18 cellular contexts compared by ENCODE assay signal in genomic region chr10:13376297-13376696, GRCh38. TPM values are rescaled to one million over a fixed set of nuclear protein-coding genes. Genes with fewer than 3 reads are reported as not detected.
A peak's percentile ranks its signal among the peaks of the same experiment; 100 is the strongest.
DNase-seq lines count a peak whose midpoint lies in the region; ATAC-seq, FAIRE-seq and TF ChIP-seq lines count a peak whose summit lies in the region.
"Had no signal": no experiment of that assay in that cellular context is flagged by ENCODE, and none has a peak within 500 bp of the region (broad histone marks: within the 10 kb centered on the region; RNA-seq: fewer than 3 reads in every experiment).

No MANE protein-coding gene starts in this region.

- H3K4me1 ChIP-seq in Caco-2 = peaks cover 11% of the 10 kb centered on the region
- H3K4me1 ChIP-seq in GM23338 (ENCODE audit: insufficient read depth) = no peaks in the 10 kb centered on the region
- H3K4me1 ChIP-seq in K562 (replicated peaks in 1 of 2; ENCODE audit: control insufficient read depth in 2 of 2, insufficient read depth in 2 of 2, low read length in 2 of 2) = peaks cover 0 to 4% of the 10 kb centered on the region in 2 experiments; a peak in 2 of 5 replicates
- no peaks in the 10 kb centered on the region for H3K4me1 ChIP-seq in parathyroid adenoma
- H3K4me1 ChIP-seq: BE2C, HAP-1 had no signal

- no peaks in the 10 kb centered on the region for H3K27me3 Mint-ChIP-seq in Caco-2 (ENCODE audit: insufficient read depth, unreplicated experiment)
- H3K27me3 Mint-ChIP-seq in GM23338 (ENCODE audit: insufficient read depth, low read depth, poor library complexity) = peaks cover 2% of the 10 kb centered on the region
- peaks cover 9% of the 10 kb centered on the region for H3K27me3 Mint-ChIP-seq in activated CD4-positive, alpha-beta T cell treated with anti-CD3 and anti-CD28 coated beads, Interleukin-2, amount 10 ng/mL, durations not matched to agents 24 days and 14 days

- TF ChIP-seq RAD21 in K562 (CRISPR knock-in tag; conservative IDR thresholded peaks at IDR 0.05 in 1 of 2, IDR thresholded peaks at IDR 0.05 in 1 of 2) = no peak

- no peaks in the 10 kb centered on the region for H3K9me2 ChIP-seq in GM23338 (ENCODE audit: insufficient read depth)

- H2AFZ ChIP-seq in GM23338 (peak overlapping the region; percentile 88), K562 (ENCODE audit: low read depth, low read length) (0 out of 2 replicates have a peak overlapping the region, but pooled peaks have one; percentile 3), parathyroid adenoma (peak overlapping the region; percentile 27)

- H3K4me1 Mint-ChIP-seq in Caco-2 (ENCODE audit: low read depth, unreplicated experiment) = peaks cover 22% of the 10 kb centered on the region
- peaks cover 2% of the 10 kb centered on the region; the same call in 1 of the 3 replicates for H3K4me1 Mint-ChIP-seq in GM23338
- no peaks in the 10 kb centered on the region for H3K4me1 Mint-ChIP-seq in activated CD4-positive, alpha-beta T cell treated with anti-CD3 and anti-CD28 coated beads, Interleukin-2, amount 10 ng/mL, durations not matched to agents 24 days and 14 days

- POLR2A ChIA-PET in Caco-2 (lab: Charles Lee) = interaction anchor here (0.5 to 1.3 kb wide), 4 partner anchors 11 to 76 kb away, joined by 3 to 4 read pairs (median 3); partner anchors contain the start of gene PHYH
- POLR2A ChIA-PET in K562 (lab: Yijun Ruan, JAX) = interaction anchor here (0.6 to 1.2 kb wide), 6 partner anchors 9 to 401 kb away, joined by 3 to 5 read pairs (median 4); no protein-coding TSS in a partner anchor

- H3F3A ChIP-seq in GM23338 (replicated peaks; ENCODE audit: low read depth) = 0 out of 2 replicates have a peak, but pooled peaks cover 7% of the 10 kb centered on the region

- TF ChIP-seq EP300 in K562 (IDR thresholded peaks at IDR 0.05; ENCODE audit: low read length) = no peak

- no peaks in the 10 kb centered on the region for H3K36me3 ChIP-seq in Caco-2 (ENCODE audit: control insufficient read depth, insufficient read depth, low read length)
- no peaks in the 10 kb centered on the region for H3K36me3 ChIP-seq in GM23338 (ENCODE audit: insufficient read depth)
- no peaks in the 10 kb centered on the region for H3K36me3 ChIP-seq in K562 (ENCODE audit: control insufficient read depth, insufficient read depth, low read length)
- H3K36me3 ChIP-seq in parathyroid adenoma (ENCODE audit: control insufficient read depth, insufficient read depth, low read length) = no peaks in the 10 kb centered on the region
- H3K36me3 ChIP-seq: BE2C, HAP-1 had no signal

- H3K27me3 ChIP-seq in Caco-2 (replicated peaks; ENCODE audit: control insufficient read depth, insufficient read depth, low read length) (no peaks in the 10 kb centered on the region), GM23338 (ENCODE audit: insufficient read depth) (no peaks in the 10 kb centered on the region), K562 (ENCODE audit: control insufficient read depth in 2 of 2, insufficient read depth in 2 of 2, low read length in 2 of 2) (no peaks in the 10 kb centered on the region), parathyroid adenoma (ENCODE audit: control insufficient read depth, insufficient read depth, low read length) (no peaks in the 10 kb centered on the region)
- H3K27me3 ChIP-seq: BE2C had no signal

- H3K9me1 ChIP-seq in K562 (ENCODE audit: control insufficient read depth, insufficient read depth, low read length) = peaks cover 3% of the 10 kb centered on the region

- WGBS in K562 (ENCODE audit: insufficient coverage, low coverage, missing lambda C conversion rate) = 20% methylated on average over 5 of the region's 6 CpGs

- H3K4me2 ChIP-seq in GM23338 = no peak overlapping the region
- H3K4me2 ChIP-seq in K562 (ENCODE audit: insufficient read depth, low read length) = no peak overlapping the region
- H3K4me2 ChIP-seq in parathyroid adenoma (ENCODE audit: low read length) = no peak overlapping the region

- H3K9ac ChIP-seq in K562 (ENCODE audit: insufficient read depth in 1 of 2, low read depth in 2 of 2, low read length in 2 of 2) (no peak overlapping the region), parathyroid adenoma (no peak overlapping the region)

- H3K9me3 Mint-ChIP-seq in Caco-2 (ENCODE audit: unreplicated experiment) (no peaks in the 10 kb centered on the region), GM23338 (no peaks in the 10 kb centered on the region)
- no peaks in the 10 kb centered on the region for H3K9me3 Mint-ChIP-seq in activated CD4-positive, alpha-beta T cell treated with anti-CD3 and anti-CD28 coated beads, Interleukin-2, amount 10 ng/mL, durations not matched to agents 24 days and 14 days
- H3K9me3 Mint-ChIP-seq: CD8-positive, alpha-beta memory T cell had no signal

- peak overlapping the region; percentile 55 for H3K4me3 Mint-ChIP-seq in Caco-2 (ENCODE audit: unreplicated experiment)
- H3K4me3 Mint-ChIP-seq in GM23338 = no peak overlapping the region
- H3K4me3 Mint-ChIP-seq in activated CD4-positive, alpha-beta T cell treated with anti-CD3 and anti-CD28 coated beads, Interleukin-2, amount 10 ng/mL, durations not matched to agents 24 days and 14 days = no peak overlapping the region
- H3K4me3 Mint-ChIP-seq: CD4-positive, CD25-positive, alpha-beta regulatory T cell; CD8-positive, alpha-beta memory T cell had no signal

- TF ChIP-seq CTCF in Caco-2 (IDR thresholded peaks at IDR 0.05; ENCODE audit: insufficient read depth in 1 of 2, low read depth in 1 of 2, low read length in 1 of 2, severe bottlenecking in 1 of 2, unreplicated experiment in 1 of 2) (no peak), GM23338 (conservative IDR thresholded peaks at IDR 0.05; ENCODE audit: low read depth in 2 of 2) (no peak), K562 (IDR thresholded peaks at IDR 0.05 in 2 of 3, conservative IDR thresholded peaks at IDR 0.05 in 1 of 3; ENCODE audit: insufficient read depth in 2 of 3, low read depth in 1 of 3, low read length in 3 of 3) (no peak), parathyroid adenoma (IDR thresholded peaks at IDR 0.05) (no peak)

- no peak for TF ChIP-seq POLR2A in K562 (conservative IDR thresholded peaks at IDR 0.05)

- CTCF ChIA-PET in Caco-2 (lab: Charles Lee) (interaction anchor here (0.5 to 2.5 kb wide), 10 partner anchors 9 to 360 kb away, joined by 3 to 35 read pairs (median 5); no protein-coding TSS in a partner anchor), K562 (lab: Yijun Ruan, JAX; ENCODE audit: low intra/inter-chr PET ratio) (no interaction called here)

- no peaks in the 10 kb centered on the region for H3K79me2 ChIP-seq in GM23338 (replicated peaks; ENCODE audit: insufficient read depth)
- H3K79me2 ChIP-seq in K562 (ENCODE audit: control insufficient read depth, insufficient read depth, low read length) = no peaks in the 10 kb centered on the region
- no peaks in the 10 kb centered on the region for H3K79me2 ChIP-seq in parathyroid adenoma

- peak overlapping the region; percentile 58 for H3K27ac Mint-ChIP-seq in Caco-2 (ENCODE audit: unreplicated experiment)
- H3K27ac Mint-ChIP-seq in GM23338 = no peak overlapping the region
- no peak overlapping the region for H3K27ac Mint-ChIP-seq in activated CD4-positive, alpha-beta T cell treated with anti-CD3 and anti-CD28 coated beads, Interleukin-2, amount 10 ng/mL, durations not matched to agents 24 days and 14 days
- H3K27ac Mint-ChIP-seq: CD4-positive, CD25-positive, alpha-beta regulatory T cell had no signal

- H4K20me1 ChIP-seq in GM23338 (replicated peaks; ENCODE audit: insufficient read depth) (no peaks in the 10 kb centered on the region), K562 (replicated peaks; ENCODE audit: control insufficient read depth, insufficient read depth, low read length) (no peaks in the 10 kb centered on the region)

- FAIRE-seq in K562 (lab: Jason Lieb, UNC) = no peak
- FAIRE-seq: A204.1, D721Med, G401.6, GM12891 had no signal

- ATAC-seq in GM23338 (no peak), K562 (no peak), HG03469 (IDR thresholded peaks at IDR 0.05; ENCODE audit: unreplicated experiment) (no peak)

- BruUV-seq in Caco-2 (replicated peaks; lab: Mats Ljungman, UMichigan) = no TSS peak
- no TSS peak for BruUV-seq in K562 (replicated peaks; lab: Mats Ljungman, UMichigan)

- no peaks in the 10 kb centered on the region for H3K9me3 ChIP-seq in Caco-2
- no peaks in the 10 kb centered on the region; the same call in 1 of the 2 replicates for H3K9me3 ChIP-seq in K562 (replicated peaks; ENCODE audit: control insufficient read depth, insufficient read depth, low read depth, low read length)
- no peaks in the 10 kb centered on the region for H3K9me3 ChIP-seq in parathyroid adenoma (ENCODE audit: control insufficient read depth, low read length)
- H3K9me3 ChIP-seq: BE2C, HAP-1 had no signal

- intact Hi-C loops in Caco-2 (cut with micrococcal nuclease; ENCODE audit: unreplicated experiment) (no loop called here), K562 (cut with micrococcal nuclease) (no loop called here)
- intact Hi-C loops in activated CD4-positive, alpha-beta T cell treated with anti-CD3 and anti-CD28 coated beads, Interleukin-2, amount 10 ng/mL, durations not matched to agents 24 days and 14 days (cut with micrococcal nuclease) = no loop called here

- H3K27ac ChIP-seq in GM23338 (ENCODE audit: low read depth) (no peak overlapping the region), K562 (ENCODE audit: extremely low read depth, low read depth, low read length) (no peak overlapping the region), parathyroid adenoma (no peak overlapping the region)

- in situ Hi-C loops in K562 (cut with MboI) = loop anchor here (10.0 kb wide), 1 partner anchor 139 kb away; no protein-coding TSS in a partner anchor

- peak; percentile 52 to 62 for DNase-seq in Caco-2
- DNase-seq in GM23338 (ENCODE audit: low spot score) = no peak
- no peak for DNase-seq in K562 (ENCODE audit: extremely low read depth in 1 of 4, low spot score in 3 of 4)
- DNase-seq in activated CD8-positive, alpha-beta memory T cell treated with anti-CD3 and anti-CD28 coated beads, Interleukin-2, amount 50 U/mL, for 48 hours = no peak
- DNase-seq in activated CD4-positive, alpha-beta T cell treated with anti-CD3 and anti-CD28 coated beads, Interleukin-2, amount 10 ng/mL, durations not matched to agents 24 days and 14 days = no peak
- DNase-seq: ACHN; BE2C; C1 segment of cervical spinal cord; CD4-positive, CD25-positive, alpha-beta regulatory T cell; CD8-positive, alpha-beta memory T cell; COR-L47 had no signal

- H3K36me3 Mint-ChIP-seq in Caco-2 (ENCODE audit: insufficient read depth, unreplicated experiment) (no peaks in the 10 kb centered on the region), GM23338 (ENCODE audit: low read depth) (no peaks in the 10 kb centered on the region)
- no peaks in the 10 kb centered on the region for H3K36me3 Mint-ChIP-seq in activated CD4-positive, alpha-beta T cell treated with anti-CD3 and anti-CD28 coated beads, Interleukin-2, amount 10 ng/mL, durations not matched to agents 24 days and 14 days (ENCODE audit: low read depth)
- H3K36me3 Mint-ChIP-seq: CD4-positive, CD25-positive, alpha-beta regulatory T cell; CD8-positive, alpha-beta memory T cell had no signal

- H3K4me3 ChIP-seq in Caco-2 (ENCODE audit: low read depth, low read length) = no peak overlapping the region
- H3K4me3 ChIP-seq in GM23338 = no peak overlapping the region
- no peak overlapping the region for H3K4me3 ChIP-seq in K562
- no peak overlapping the region for H3K4me3 ChIP-seq in parathyroid adenoma (ENCODE audit: low read depth, low read length)
- H3K4me3 ChIP-seq: HAP-1 had no signal

RNA-seq across cellular contexts. Expression of gene SEPHS1, which starts 28.2 kb away (rescaled TPM):
- 129 and 139 TPM in 2 replicates for total RNA-seq in Caco-2 (2022)
- total RNA-seq in GM23338 (2014; rRNA removed; shearing (Covaris generic)) = 609 and 662 TPM in 2 replicates
- polyA plus RNA-seq in GM23338 (2016; fragmentation: Nextera tagmentation; extraction: Ambion mirVana) = 260 and 274 TPM in 2 replicates
- 23.7 and 27.5 TPM in 2 replicates for total RNA-seq in K562 (2011; cell fraction: chromatin; rRNA removed; ENCODE audit: low replicate concordance)
- total RNA-seq in K562 (2011; cell fraction: nucleolus; rRNA removed) = 15.1 and 22.0 TPM in 2 replicates
- 25.2 and 36.9 TPM in 2 replicates for total RNA-seq in K562 (2011; cell fraction: nucleoplasm; rRNA removed)
- 35.5 and 35.7 TPM in 2 replicates for total RNA-seq in K562 (2014; rRNA removed)
- total RNA-seq in K562 (2014; rRNA removed; fragmentation: Illumina TruSeq; extraction: Trizol) = 41.8 and 51.1 TPM in 2 replicates
- total RNA-seq in K562 (2015; rRNA removed; fragmentation: Illumina TruSeq; extraction: Trizol) = 40.9 TPM in 2 replicates
- total RNA-seq in K562 (2021) = 39.9 and 45.3 TPM in 2 replicates
- polyA plus RNA-seq in K562 (2011; rRNA removed) = 63.4 and 82.8 TPM in 2 replicates
- 32.9 and 42.2 TPM in 2 replicates for polyA plus RNA-seq in K562 (2011; cell fraction: cytosol; rRNA removed)
- 29.2 and 32.9 TPM in 2 replicates for polyA plus RNA-seq in K562 (2011; cell fraction: nucleus; rRNA removed)
- 30.0 and 41.3 TPM in 2 replicates for polyA plus RNA-seq in K562 (2012)
- polyA plus RNA-seq in K562 (2014; fragmentation: Illumina TruSeq; extraction: Trizol) = 79.9 and 83.2 TPM in 2 replicates
- 10 to 100 TPM; 14.7 to 15.9 TPM for polyA plus RNA-seq in K562 (2014; fragmentation: Nextera tagmentation; extraction: Ambion mirVana)
- polyA plus RNA-seq in K562 (2014; rRNA removed) = 48.3 and 48.5 TPM in 2 replicates
- polyA minus RNA-seq in K562 (2011; rRNA and poly(A)+ RNA removed) = 91.6 and 99.5 TPM in 2 replicates
- polyA minus RNA-seq in K562 (2011; cell fraction: cytosol; rRNA and poly(A)+ RNA removed) = 38.2 and 38.6 TPM in 2 replicates
- polyA minus RNA-seq in K562 (2011; cell fraction: nucleus; rRNA and poly(A)+ RNA removed) = 6.6 and 14.6 TPM in 2 replicates
- 59.9 and 64.2 TPM in 2 replicates for total RNA-seq in activated CD4-positive, alpha-beta T cell treated with anti-CD3 and anti-CD28 coated beads, Interleukin-2, amount 10 ng/mL, durations not matched to agents 24 days and 14 days

Comparison
In these comparisons a context has a peak if more than half of its experiments do, and no peak if none do; other contexts are left out.
1. DNase-seq: peak in Caco-2 (2 of 2); none in GM23338 (single experiment), K562 (0 of 4), activated CD8-positive, alpha-beta memory T cell treated with anti-CD3 and anti-CD28 coated beads, Interleukin-2, amount 50 U/mL, for 48 hours (single experiment) and activated CD4-positive, alpha-beta T cell treated with anti-CD3 and anti-CD28 coated beads, Interleukin-2, amount 10 ng/mL, durations not matched to agents 24 days and 14 days (single experiment).
2. H2AFZ ChIP-seq: peak in every context shown above with its lines; median percentile 88 in GM23338; 27 in parathyroid adenoma; 3 in K562.